ENCODE assay signal across 8 cellular contexts in genomic region chr15:80160570-80161156, GRCh38. TPM values are rescaled to one million over a fixed set of nuclear protein-coding genes. Genes with fewer than 3 reads are reported as not detected.
DNase-seq lines count a peak whose midpoint lies in the region; ATAC-seq and TF ChIP-seq lines count a peak whose summit lies in the region.

No MANE protein-coding gene starts in this region.

- H4K20me1 ChIP-seq in IMR-90 (ENCODE audit: insufficient read depth, low read length) = no peaks in the 10 kb centered on the region

- H2BK15ac ChIP-seq in IMR-90 (ENCODE audit: low read depth, low read length) = peak overlapping the region; percentile 73; the same call in 1 of the 3 replicates

- no peak for TF ChIP-seq POLR2A in IMR-90 (IDR thresholded peaks at IDR 0.05; ENCODE audit: low read depth, low read length)

- peaks cover 0 to 23% of the 10 kb centered on the region in 2 experiments; a peak in 2 of 4 replicates for H3K79me1 ChIP-seq in IMR-90 (ENCODE audit: low read depth in 1 of 2, low read length in 2 of 2)

- in situ Hi-C loops in IMR-90 (cut with MboI; ENCODE audit: low sequenced_read_pairs) = no loop called here

- H3K36me3 Mint-ChIP-seq in CD8-positive, alpha-beta T cell = peaks cover 31% of the 10 kb centered on the region
- H3K36me3 Mint-ChIP-seq in activated CD4-positive, alpha-beta memory T cell treated with anti-CD3 and anti-CD28 coated beads for 36 hours = peaks cover 46% of the 10 kb centered on the region

- peak overlapping the region; percentile 92 for H3K14ac ChIP-seq in IMR-90 (replicated peaks; ENCODE audit: low read depth, low read length)

- ATAC-seq in CD8-positive, alpha-beta T cell = peak; percentile 76
- ATAC-seq in GM19452 (IDR thresholded peaks at IDR 0.05; ENCODE audit: unreplicated experiment) = peak; percentile 78
- peak; percentile 92 for ATAC-seq in IMR-90 (ENCODE audit: low read depth)
- no peak for ATAC-seq in GM18861 (IDR thresholded peaks at IDR 0.05; ENCODE audit: unreplicated experiment)

- BruUV-seq in IMR-90 (replicated peaks; lab: Mats Ljungman, UMichigan) = no TSS peak

- H3K23ac ChIP-seq in IMR-90 (ENCODE audit: low read depth, low read length) = peak overlapping the region; percentile 59; the same call in 1 of the 2 replicates

- peak overlapping the region; percentile 95 for H2AK5ac ChIP-seq in IMR-90 (ENCODE audit: low read depth, low read length)

- H3K36me3 ChIP-seq in CD8-positive, alpha-beta T cell (ENCODE audit: insufficient read depth, low read length) = no peaks in the 10 kb centered on the region
- H3K36me3 ChIP-seq in IMR-90 (ENCODE audit: control insufficient read depth, insufficient read depth, low read length) = peaks cover 13% of the 10 kb centered on the region
- no peaks in the 10 kb centered on the region for H3K36me3 ChIP-seq in cardiac muscle cell

- H4K8ac ChIP-seq in IMR-90 (ENCODE audit: low read depth in 2 of 2, low read length in 2 of 2) = peak overlapping the region; percentile 82 to 95

- H2BK20ac ChIP-seq in IMR-90 (ENCODE audit: low read depth, low read length) = peak overlapping the region; percentile 84

- no peaks in the 10 kb centered on the region for H3K9me3 Mint-ChIP-seq in CD8-positive, alpha-beta T cell
- H3K9me3 Mint-ChIP-seq in activated CD4-positive, alpha-beta memory T cell treated with anti-CD3 and anti-CD28 coated beads for 36 hours = no peaks in the 10 kb centered on the region

- no peak for DNase-seq in CD8-positive, alpha-beta T cell
- DNase-seq in IMR-90 (peak; percentile 96), cardiac muscle cell (ENCODE audit: low read depth in 1 of 2, low spot score in 1 of 2) (peak; percentile 35 to 97), skeletal muscle cell (ENCODE audit: low read depth) (peak; percentile 85), NCI-H524 treated with DMSO at 0.1 percent for 48 hours (lab: John Stamatoyannopoulos, UW) (no peak)
- peak; percentile 81 for DNase-seq in activated CD4-positive, alpha-beta memory T cell treated with anti-CD3 and anti-CD28 coated beads for 36 hours

- POLR2A ChIA-PET in CD8-positive, alpha-beta T cell (lab: Charles Lee) = interaction anchor here (0.8 kb wide), 1 partner anchor 524 kb away, joined by 3 read pairs; no protein-coding TSS in a partner anchor
- POLR2A ChIA-PET in IMR-90 (lab: Charles Lee; ENCODE audit: unreplicated experiment) = interaction anchor here (0.6 to 0.7 kb wide), 2 partner anchors 102 to 242 kb away, joined by 5 to 7 read pairs; no protein-coding TSS in a partner anchor
- POLR2A ChIA-PET in activated CD4-positive, alpha-beta memory T cell treated with anti-CD3 and anti-CD28 coated beads for 36 hours (lab: Charles Lee) = interaction anchor here (0.6 to 2.3 kb wide), 5 partner anchors 12 to 265 kb away, joined by 3 to 9 read pairs (median 3); no protein-coding TSS in a partner anchor

- H3K27ac Mint-ChIP-seq in CD8-positive, alpha-beta T cell = peak overlapping the region; percentile 18
- H3K27ac Mint-ChIP-seq in activated CD4-positive, alpha-beta memory T cell treated with anti-CD3 and anti-CD28 coated beads for 36 hours = peak overlapping the region; percentile 74

- peak overlapping the region; percentile 70 for H3K18ac ChIP-seq in IMR-90 (ENCODE audit: low read depth, low read length)

- peak overlapping the region; percentile 95 for H2BK120ac ChIP-seq in IMR-90 (ENCODE audit: low read depth, low read length)

- 0% methylated on average over 1 of the region's 7 CpGs; no CpG with 5 or more reads in 1 of the 2 experiments for WGBS in IMR-90 (ENCODE audit: extremely low coverage in 2 of 2, insufficient read length in 1 of 2), 2 experiments

- peak overlapping the region; percentile 89 for H4K91ac ChIP-seq in IMR-90 (ENCODE audit: insufficient read depth, low read depth, low read length)

- CTCF ChIA-PET in CD8-positive, alpha-beta T cell (lab: Charles Lee) = interaction anchor here (0.9 to 1.7 kb wide), 2 partner anchors 168 to 244 kb away, joined by 3 read pairs; no protein-coding TSS in a partner anchor
- CTCF ChIA-PET in IMR-90 (lab: Yijun Ruan, JAX) = interaction anchor here (0.6 to 2.4 kb wide), 2 partner anchors 12 to 442 kb away, joined by 3 to 11 read pairs; no protein-coding TSS in a partner anchor
- CTCF ChIA-PET in activated CD4-positive, alpha-beta memory T cell treated with anti-CD3 and anti-CD28 coated beads for 36 hours (lab: Charles Lee) = interaction anchor here (0.7 to 2.6 kb wide), 4 partner anchors 11 to 307 kb away, joined by 3 to 10 read pairs (median 3); no protein-coding TSS in a partner anchor

- H3K56ac ChIP-seq in IMR-90 (ENCODE audit: extremely low read depth, insufficient read depth, low read length) = 0 out of 2 replicates have a peak overlapping the region, but pooled peaks have one; percentile 12

- H3K4me3 Mint-ChIP-seq in CD8-positive, alpha-beta T cell = no peak overlapping the region
- H3K4me3 Mint-ChIP-seq in activated CD4-positive, alpha-beta memory T cell treated with anti-CD3 and anti-CD28 coated beads for 36 hours = no peak overlapping the region

- H2BK5ac ChIP-seq in IMR-90 (ENCODE audit: low read depth, low read length, poor library complexity, severe bottlenecking) = peak overlapping the region; percentile 96

- dilution Hi-C loops in IMR-90 (cut with HindIII; ENCODE audit: low sequenced_read_pairs, unreplicated experiment) = no loop called here

- no peak for TF ChIP-seq CTCF in CD8-positive, alpha-beta T cell (IDR thresholded peaks at IDR 0.05)
- TF ChIP-seq CTCF in IMR-90 (conservative IDR thresholded peaks at IDR 0.05; ENCODE audit: low read depth, low read length) (no peak), cardiac muscle cell (IDR thresholded peaks at IDR 0.05; ENCODE audit: low read depth, low read length) (no peak)

- H3K27me3 ChIP-seq in CD8-positive, alpha-beta T cell (ENCODE audit: insufficient read depth, low read length) = no peaks in the 10 kb centered on the region
- H3K27me3 ChIP-seq in IMR-90 (ENCODE audit: control insufficient read depth, insufficient read depth, low read length) (no peaks in the 10 kb centered on the region), cardiac muscle cell (no peaks in the 10 kb centered on the region)

- peak overlapping the region; percentile 94 for H3K4ac ChIP-seq in IMR-90 (ENCODE audit: low read depth, low read length)

- no peaks in the 10 kb centered on the region for H3K27me3 Mint-ChIP-seq in CD8-positive, alpha-beta T cell (ENCODE audit: low read depth)
- H3K27me3 Mint-ChIP-seq in activated CD4-positive, alpha-beta memory T cell treated with anti-CD3 and anti-CD28 coated beads for 36 hours = no peaks in the 10 kb centered on the region

- peaks cover 26% of the 10 kb centered on the region for H3K9me1 ChIP-seq in IMR-90 (ENCODE audit: insufficient read depth, low read length)

- H2AK9ac ChIP-seq in IMR-90 (replicated peaks; ENCODE audit: low read depth, low read length, poor library complexity) = peak overlapping the region; percentile 96

- no peak overlapping the region for H3K27ac ChIP-seq in CD8-positive, alpha-beta T cell (ENCODE audit: low read depth, low read length)
- peak overlapping the region; percentile 90 for H3K27ac ChIP-seq in IMR-90 (ENCODE audit: insufficient read depth, low read length)
- peak overlapping the region; percentile 9 for H3K27ac ChIP-seq in cardiac muscle cell

- peaks cover 10% of the 10 kb centered on the region for H3K4me1 Mint-ChIP-seq in CD8-positive, alpha-beta T cell (ENCODE audit: low read depth)
- H3K4me1 Mint-ChIP-seq in activated CD4-positive, alpha-beta memory T cell treated with anti-CD3 and anti-CD28 coated beads for 36 hours (ENCODE audit: low read depth) = peaks cover 22% of the 10 kb centered on the region

- no peak overlapping the region for H3K4me2 ChIP-seq in IMR-90 (ENCODE audit: low read depth, low read length)

- peak overlapping the region; percentile 11; the same call in 1 of the 2 replicates for H3K9ac ChIP-seq in IMR-90 (ENCODE audit: low read depth, low read length)

- peaks cover 10% of the 10 kb centered on the region for H3K4me1 ChIP-seq in CD8-positive, alpha-beta T cell (ENCODE audit: insufficient read depth, low read length)
- peaks cover 26% of the 10 kb centered on the region for H3K4me1 ChIP-seq in IMR-90 (ENCODE audit: control insufficient read depth, insufficient read depth, low read length)
- no peaks in the 10 kb centered on the region for H3K4me1 ChIP-seq in cardiac muscle cell (ENCODE audit: low read depth)

- H3K9me3 ChIP-seq in CD8-positive, alpha-beta T cell (ENCODE audit: low read length) = no peaks in the 10 kb centered on the region
- H3K9me3 ChIP-seq in IMR-90 (ENCODE audit: control insufficient read depth, insufficient read depth, low read length) (no peaks in the 10 kb centered on the region), cardiac muscle cell (ENCODE audit: low read depth) (no peaks in the 10 kb centered on the region)

- no peak for TF ChIP-seq RAD21 in IMR-90 (IDR thresholded peaks at IDR 0.05; ENCODE audit: low read length)

- H4K5ac ChIP-seq in IMR-90 (ENCODE audit: low read depth, low read length) = peak overlapping the region; percentile 81

- no peak overlapping the region for H3K4me3 ChIP-seq in CD8-positive, alpha-beta T cell (ENCODE audit: low read depth, low read length)
- no peak overlapping the region for H3K4me3 ChIP-seq in IMR-90 (ENCODE audit: insufficient read depth, low read depth, low read length)
- H3K4me3 ChIP-seq in cardiac muscle cell = no peak overlapping the region
- H3K4me3 ChIP-seq in skeletal muscle cell (ENCODE audit: low read depth, low read length) = no peak overlapping the region

- intact Hi-C loops in CD8-positive, alpha-beta T cell (cut with DNase I, micrococcal nuclease) = no loop called here
- intact Hi-C loops in IMR-90 (cut with micrococcal nuclease) = no loop called here
- intact Hi-C loops in activated CD4-positive, alpha-beta memory T cell treated with anti-CD3 and anti-CD28 coated beads for 36 hours (cut with micrococcal nuclease) = loop anchor here (1.0 kb wide), 1 partner anchor 128 kb away; no protein-coding TSS in a partner anchor

- peak overlapping the region; percentile 83 for H2AFZ ChIP-seq in IMR-90 (replicated peaks; ENCODE audit: low read length, poor library complexity)

TF ChIP-seq in IMR-90, 13 proteins besides CTCF, POLR2A, EP300 and RAD21 (continues in another document):
- TF ChIP-seq CEBPB (IDR thresholded peaks at IDR 0.05; ENCODE audit: low read depth, low read length) (peak; percentile 35; the same call in 1 of the 2 replicates), BHLHE40 (IDR thresholded peaks at IDR 0.05; ENCODE audit: low read depth, low read length) (peak; percentile 86), MAZ (IDR thresholded peaks at IDR 0.05; ENCODE audit: borderline replicate concordance, low read depth, low read length) (no peak)

RNA-seq across cellular contexts. Expression of gene FAH, which starts 7.9 kb away (rescaled TPM):
- total RNA-seq in CD8-positive, alpha-beta T cell = 1 to 10 TPM; 1.9 to 2.2 TPM
- total RNA-seq in IMR-90 (2012; rRNA removed) (36.9 and 48.6 TPM in 2 replicates), cardiac muscle cell (18.2 and 25.5 TPM in 2 replicates)
- polyA plus RNA-seq in IMR-90 (2012; rRNA removed) (43.1 and 50.6 TPM in 2 replicates), cardiac muscle cell (26.1 and 46.4 TPM in 2 replicates)
- polyA plus RNA-seq in IMR-90 (2012; cell fraction: cytosol; rRNA removed) = 45.3 and 59.7 TPM in 2 replicates
- 75.0 and 78.4 TPM in 2 replicates for polyA plus RNA-seq in IMR-90 (2012; cell fraction: nucleus; rRNA removed; ENCODE audit: low replicate concordance)
- total RNA-seq in activated CD4-positive, alpha-beta memory T cell treated with anti-CD3 and anti-CD28 coated beads for 36 hours = 10 to 100 TPM; 74.5 to 79.4 TPM

Comparison
In these comparisons a context has a peak if more than half of its experiments do, and no peak if none do; other contexts are left out.
1. DNase-seq: peak in IMR-90 (single experiment), activated CD4-positive, alpha-beta memory T cell treated with anti-CD3 and anti-CD28 coated beads for 36 hours (single experiment), cardiac muscle cell (2 of 2) and skeletal muscle cell (single experiment); none in CD8-positive, alpha-beta T cell (0 of 7) and NCI-H524 treated with DMSO at 0.1 percent for 48 hours (single experiment).